28 cellular contexts compared by ENCODE assay signal in the genomic region with DNA sequence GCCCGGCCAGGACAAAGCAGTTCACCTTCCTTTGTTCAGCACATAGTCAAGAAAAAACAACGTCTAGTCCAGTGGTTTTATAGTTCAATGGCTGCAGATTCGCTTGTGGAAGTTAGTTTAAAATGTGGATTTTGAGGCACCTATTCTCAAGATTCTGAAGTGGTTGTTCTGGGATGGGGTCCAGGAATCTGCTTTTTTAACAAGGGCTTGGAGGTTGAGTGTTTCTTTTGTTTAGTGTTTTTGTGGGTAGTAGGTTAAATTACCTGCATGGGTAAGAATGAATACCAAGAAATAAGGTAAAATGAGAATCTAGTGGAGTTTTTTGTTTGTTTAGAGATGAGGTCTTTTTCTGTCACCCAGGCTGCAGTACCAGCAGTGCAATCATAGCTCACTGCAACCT. TPM values are rescaled to one million over a fixed set of nuclear protein-coding genes. Genes with fewer than 3 reads are reported as not detected.
"Had no signal": no experiment of that assay in that cellular context is flagged by ENCODE, and none has a peak within 500 bp of the region (broad histone marks: within the 10 kb centered on the region; RNA-seq: fewer than 3 reads in every experiment).

No MANE protein-coding gene starts in this region.

- H3K4me1 ChIP-seq: breast epithelium, colonic mucosa, lower lobe of right lung, spleen had no signal

- H3K36me3 ChIP-seq: breast epithelium, colonic mucosa, lower lobe of right lung, spleen, thoracic aorta, upper lobe of right lung had no signal

- H3K27ac Mint-ChIP-seq: activated CD4-positive, alpha-beta memory T cell treated with anti-CD3 and anti-CD28 coated beads for 36 hours; activated naive CD4-positive, alpha-beta T cell treated with anti-CD3 and anti-CD28 coated beads, Interleukin-2, amount 50 U/mL, for 72 hours; activated T-cell treated with anti-CD3 and anti-CD28 coated beads, Interleukin-2, amount 50 U/mL, for 72 hours; effector memory CD8-positive, alpha-beta T cell; immature natural killer cell; nephron progenitor cell; T-helper 1 cell treated with Interleukin-12 subunit alpha and Interleukin-12 subunit beta and Interleukin-4 antibody, amounts not matched to agents 30 μg/mL and 1 μg/mL, for 36 hours had no signal

- H3K27me3 ChIP-seq: breast epithelium, colonic mucosa, dorsolateral prefrontal cortex, spleen, upper lobe of right lung had no signal

- H3K4me3 ChIP-seq: breast epithelium, colonic mucosa, dorsolateral prefrontal cortex, lower lobe of right lung, mucosa of descending colon, spleen, thoracic aorta, upper lobe of right lung had no signal

- FAIRE-seq: astrocyte had no signal

- H3K4me3 Mint-ChIP-seq: activated CD4-positive, alpha-beta memory T cell treated with anti-CD3 and anti-CD28 coated beads for 36 hours; activated T-cell treated with anti-CD3 and anti-CD28 coated beads, Interleukin-2, amount 50 U/mL, for 72 hours; effector memory CD8-positive, alpha-beta T cell; immature natural killer cell; nephron progenitor cell; T-helper 1 cell treated with Interleukin-12 subunit alpha and Interleukin-12 subunit beta and Interleukin-4 antibody, amounts not matched to agents 30 μg/mL and 1 μg/mL, for 36 hours had no signal

- H3K9me3 ChIP-seq: breast epithelium, colonic mucosa, lower lobe of right lung, mucosa of descending colon, spleen, thoracic aorta, upper lobe of right lung had no signal

- ATAC-seq: activated naive CD4-positive, alpha-beta T cell treated with anti-CD3 and anti-CD28 coated beads, Interleukin-2, amount 50 U/mL, for 72 hours; activated T-cell treated with anti-CD3 and anti-CD28 coated beads, Interleukin-2, amount 50 U/mL, for 72 hours; effector memory CD8-positive, alpha-beta T cell; esophagus mucosa; lower lobe of right lung; mucosa of descending colon; upper lobe of right lung had no signal

- H3K4me1 Mint-ChIP-seq: immature natural killer cell had no signal

- H3K27ac ChIP-seq: breast epithelium, colonic mucosa, lower lobe of right lung, spleen, thoracic aorta, upper lobe of right lung had no signal

- H3K36me3 Mint-ChIP-seq: activated CD4-positive, alpha-beta memory T cell treated with anti-CD3 and anti-CD28 coated beads for 36 hours; activated naive CD4-positive, alpha-beta T cell treated with anti-CD3 and anti-CD28 coated beads, Interleukin-2, amount 50 U/mL, for 72 hours; immature natural killer cell had no signal

- DNase-seq: activated CD4-positive, alpha-beta memory T cell treated with anti-CD3 and anti-CD28 coated beads for 36 hours; activated CD4-positive, alpha-beta T cell treated with anti-CD3 and anti-CD28 coated beads for 4 hours; activated CD4-positive, CD25-positive, alpha-beta regulatory T cell; activated effector memory CD4-positive, alpha-beta T cell treated with anti-CD3 and anti-CD28 coated beads, Interleukin-2, amount 50 U/mL, for 16 hours; activated T-cell treated with anti-CD3 and anti-CD28 coated beads, Interleukin-2, amount 50 U/mL, for 72 hours; colonic mucosa; dorsolateral prefrontal cortex; effector memory CD8-positive, alpha-beta T cell; foreskin melanocyte; immature natural killer cell; lower lobe of right lung; mesendoderm; mucosa of descending colon; nephron progenitor cell; occipital lobe; spleen; stimulated activated CD4-positive, alpha-beta T cell treated with anti-CD3 and anti-CD28 coated beads, Interleukin-4, amount 100 ng/mL, for 1 hour; stimulated activated naive CD4-positive, alpha-beta T cell treated with Interleukin-2 at 50 U/mL for 16 hours; T1000; upper lobe of right lung had no signal

- H3K9me3 Mint-ChIP-seq: activated CD4-positive, alpha-beta memory T cell treated with anti-CD3 and anti-CD28 coated beads for 36 hours; activated naive CD4-positive, alpha-beta T cell treated with anti-CD3 and anti-CD28 coated beads, Interleukin-2, amount 50 U/mL, for 72 hours; activated T-cell treated with anti-CD3 and anti-CD28 coated beads, Interleukin-2, amount 50 U/mL, for 72 hours; effector memory CD8-positive, alpha-beta T cell; immature natural killer cell; nephron progenitor cell; T-helper 1 cell treated with Interleukin-12 subunit alpha and Interleukin-12 subunit beta and Interleukin-4 antibody, amounts not matched to agents 30 μg/mL and 1 μg/mL, for 36 hours had no signal

RNA-seq across cellular contexts. Expression of a gene that starts 31.5 kb away (rescaled TPM):
- total RNA-seq: activated CD4-positive, alpha-beta memory T cell treated with anti-CD3 and anti-CD28 coated beads for 36 hours; activated naive CD4-positive, alpha-beta T cell treated with anti-CD3 and anti-CD28 coated beads, Interleukin-2, amount 50 U/mL, for 72 hours; astrocyte; endothelial cell of umbilical vein; kidney epithelial cell had no signal
- polyA plus RNA-seq: endothelial cell of umbilical vein, immature natural killer cell had no signal
